9 cellular contexts compared by ENCODE assay signal in genomic region chr2:232551776-232552175, GRCh38. TPM values are rescaled to one million over a fixed set of nuclear protein-coding genes. Genes with fewer than 3 reads are reported as not detected.
DNase-seq lines count a peak whose midpoint lies in the region; ATAC-seq and TF ChIP-seq lines count a peak whose summit lies in the region.
"Had no signal": no experiment of that assay in that cellular context is flagged by ENCODE, and none has a peak within 500 bp of the region (broad histone marks: within the 10 kb centered on the region; RNA-seq: fewer than 3 reads in every experiment).

No MANE protein-coding gene starts in this region.

- ATAC-seq in gastroesophageal sphincter (no peak), HG02678 (IDR thresholded peaks at IDR 0.05; ENCODE audit: unreplicated experiment) (no peak)

- H3K4me3 ChIP-seq in HAP-1 (peak overlapping the region; percentile 93), WI38 (ENCODE audit: low read depth, low read length) (peak overlapping the region; percentile 87), gastroesophageal sphincter (peak overlapping the region; percentile 77 to 100), skin epidermis (peak overlapping the region in 6 of 7 experiments; percentile 73 to 97 (median 84))

- DNase-seq in HAP-1 (ENCODE audit: low spot score in 2 of 2) (no peak), NCI-H1436 (lab: John Stamatoyannopoulos, UW) (no peak), anterior cingulate cortex (lab: John Stamatoyannopoulos, UW) (no peak)
- DNase-seq: NCI-H1105 treated with DMSO at 0.1 percent for 48 hours, retina had no signal

- H3K27me3 ChIP-seq in HAP-1 (ENCODE audit: low read depth): no peaks in the 10 kb centered on the region
- H3K27me3 ChIP-seq in gastroesophageal sphincter: no peaks in the 10 kb centered on the region

- H3K27ac ChIP-seq in gastroesophageal sphincter (peak overlapping the region in 1 of 4 donors; percentile 97), skin epidermis (peak overlapping the region in 9 of 21 experiments; percentile 94 to 100 (median 99))

- no peak for TF ChIP-seq CTCF in WI38 (IDR thresholded peaks at IDR 0.05; ENCODE audit: low read depth, low read length)
- no peak for TF ChIP-seq CTCF in gastroesophageal sphincter (IDR thresholded peaks at IDR 0.05)

- in situ Hi-C loops in HAP-1 (cut with MboI; ENCODE audit: low sequenced_read_pairs): no loop called here

- H3K4me1 ChIP-seq in HAP-1 (peaks cover 11% of the 10 kb centered on the region), gastroesophageal sphincter (peaks cover 4 to 50% (median 11%) of the 10 kb centered on the region in 3 donors)

- peaks cover 27% of the 10 kb centered on the region for H3K36me3 ChIP-seq in HAP-1 (replicated peaks)
- peaks cover 0 to 38% of the 10 kb centered on the region in 2 donors for H3K36me3 ChIP-seq in gastroesophageal sphincter

- 82 to 94% methylated on average over 4 of the region's 4 CpGs for WGBS in gastroesophageal sphincter (ENCODE audit: low coverage in 1 of 2), 2 donors

- no peak for TF ChIP-seq POLR2A in gastroesophageal sphincter (IDR thresholded peaks at IDR 0.05)

- no peak for TF ChIP-seq EP300 in gastroesophageal sphincter (IDR thresholded peaks at IDR 0.05)

- H3K9me3 ChIP-seq in HAP-1 (peaks cover 3% of the 10 kb centered on the region; the same call in 1 of the 2 replicates), gastroesophageal sphincter (no peaks in the 10 kb centered on the region)

RNA-seq across cellular contexts. Expression of gene EIF4E2, which starts 1.3 kb away (rescaled TPM):
- total RNA-seq in gastroesophageal sphincter: 10 to 100 TPM; 41.6 to 61.6 (median 51.1) TPM

RNA-seq across cellular contexts. Expression of gene TIGD1, which starts 1.4 kb away (rescaled TPM):
- 1 to 10 TPM; 1.2 to 6.5 (median 2.8) TPM for total RNA-seq in gastroesophageal sphincter

RNA-seq across cellular contexts. Expression of gene CHRNG, which starts 12.3 kb away (rescaled TPM):
- not detected for total RNA-seq in gastroesophageal sphincter

RNA-seq across cellular contexts. Expression of gene CHRND, which starts 25.8 kb away (rescaled TPM):
- total RNA-seq in gastroesophageal sphincter: not detected

RNA-seq across cellular contexts. Expression of gene PRSS56, which starts 31.6 kb away (rescaled TPM):
- not detected for total RNA-seq in gastroesophageal sphincter
